8 cellular contexts compared by ENCODE assay signal in the genomic region with DNA sequence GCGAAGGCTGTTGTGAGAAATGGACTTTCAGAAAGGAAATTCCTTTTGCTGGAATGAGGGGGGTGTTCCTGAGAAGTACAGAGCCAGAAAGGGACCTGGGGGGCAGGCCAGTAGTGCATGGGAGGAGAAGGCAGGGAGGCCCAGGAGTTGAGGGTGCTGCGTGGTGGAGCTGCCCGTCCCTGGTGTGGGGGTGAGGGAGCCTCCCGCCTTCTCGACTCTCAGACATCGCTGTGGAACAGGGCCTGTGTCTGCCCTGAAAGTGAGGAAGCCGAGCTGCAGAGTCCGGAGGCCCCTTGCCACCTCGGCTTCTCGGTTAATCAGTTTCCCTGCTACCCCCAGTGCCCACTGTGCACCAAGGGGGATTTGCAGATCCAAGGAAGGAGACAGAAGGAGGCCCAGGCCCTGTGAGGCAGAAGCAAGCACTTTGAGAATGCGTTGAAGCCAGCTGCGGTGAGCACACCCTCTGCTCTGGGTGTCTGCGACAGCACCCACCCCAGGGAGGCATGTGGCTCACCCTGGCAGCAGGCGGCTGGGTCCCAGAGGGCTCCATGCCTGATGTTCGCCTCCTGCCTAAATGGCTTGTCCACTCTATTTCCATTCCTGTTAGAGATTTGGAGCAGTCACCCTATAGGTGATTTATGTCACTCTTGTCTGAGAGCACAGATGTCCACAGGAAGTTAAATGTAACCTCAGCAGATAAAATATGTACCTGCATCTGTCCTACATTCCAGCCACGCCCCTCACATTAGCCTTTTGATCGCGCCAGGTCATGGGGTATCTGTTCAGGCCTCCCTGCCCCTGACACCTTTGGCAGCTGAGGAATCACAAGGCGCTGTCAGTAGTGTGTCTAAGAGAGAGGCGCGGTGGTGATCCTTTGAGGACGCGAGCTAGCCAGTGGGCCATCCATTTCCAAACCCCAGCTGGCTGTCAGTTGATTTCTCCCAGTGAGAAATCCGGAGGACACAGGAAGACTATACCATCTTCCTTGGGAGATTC. TPM values are rescaled to one million over a fixed set of nuclear protein-coding genes. Genes with fewer than 3 reads are reported as not detected.
A peak's percentile ranks its signal among the peaks of the same experiment; 100 is the strongest.
DNase-seq lines count a peak whose midpoint lies in the region; ATAC-seq, FAIRE-seq and TF ChIP-seq lines count a peak whose summit lies in the region.
"Had no signal": no experiment of that assay in that cellular context is flagged by ENCODE, and none has a peak within 500 bp of the region (broad histone marks: within the 10 kb centered on the region; RNA-seq: fewer than 3 reads in every experiment).

No MANE protein-coding gene starts in this region.

- H3K56ac ChIP-seq in IMR-90 (ENCODE audit: extremely low read depth, insufficient read depth, low read length), result peak overlapping the region; percentile 92

- peaks cover 32% of the 10 kb centered on the region for H3K36me3 ChIP-seq in IMR-90 (ENCODE audit: control insufficient read depth, insufficient read depth, low read length)

- H3K27me3 ChIP-seq in IMR-90 (ENCODE audit: control insufficient read depth, insufficient read depth, low read length), result no peaks in the 10 kb centered on the region

- dilution Hi-C loops in IMR-90 (cut with HindIII; ENCODE audit: low sequenced_read_pairs, unreplicated experiment), result no loop called here

- no peak for FAIRE-seq in HTR-8/SVneo (lab: Jason Lieb, UNC)
- FAIRE-seq: endometrium had no signal

- H3K27ac ChIP-seq in IMR-90 (ENCODE audit: insufficient read depth, low read length) (peak overlapping the region; percentile 86), temporal lobe (ENCODE audit: low read depth, low read length) (peak overlapping the region; percentile 94)

- peak overlapping the region; percentile 94 for H2AK5ac ChIP-seq in IMR-90 (ENCODE audit: low read depth, low read length)

- H3K23ac ChIP-seq in IMR-90 (ENCODE audit: low read depth, low read length), result peak overlapping the region; percentile 97

- no peaks in the 10 kb centered on the region for H3K27me3 Mint-ChIP-seq in MCF 10A (ENCODE audit: insufficient read depth, unreplicated experiment)

- peak overlapping the region; percentile 96 for H2AFZ ChIP-seq in IMR-90 (replicated peaks; ENCODE audit: low read length, poor library complexity)

- peak overlapping the region; percentile 96 for H3K14ac ChIP-seq in IMR-90 (replicated peaks; ENCODE audit: low read depth, low read length)

- H3K4me3 Mint-ChIP-seq in MCF 10A (ENCODE audit: unreplicated experiment), result peak overlapping the region; percentile 95

- H3K4me2 ChIP-seq in IMR-90 (ENCODE audit: low read depth, low read length), result peak overlapping the region; percentile 69

- H3K9me3 ChIP-seq in IMR-90 (ENCODE audit: control insufficient read depth, insufficient read depth, low read length), result no peaks in the 10 kb centered on the region

- peak overlapping the region; percentile 99 for H2AK9ac ChIP-seq in IMR-90 (replicated peaks; ENCODE audit: low read depth, low read length, poor library complexity)

- peak overlapping the region; percentile 69 for H2BK20ac ChIP-seq in IMR-90 (ENCODE audit: low read depth, low read length)

- H3K4ac ChIP-seq in IMR-90 (ENCODE audit: low read depth, low read length), result peak overlapping the region; percentile 98

- no TSS peak for BruUV-seq in IMR-90 (replicated peaks; lab: Mats Ljungman, UMichigan)
- BruUV-seq in MCF 10A (replicated peaks; lab: Mats Ljungman, UMichigan), result no TSS peak

- peak overlapping the region; percentile 47 for H3K4me3 ChIP-seq in IMR-90 (ENCODE audit: insufficient read depth, low read depth, low read length)

- 0 out of 2 replicates have a peak, but pooled peaks have one; percentile 1 for TF ChIP-seq RAD21 in IMR-90 (IDR thresholded peaks at IDR 0.05; ENCODE audit: low read length)

- H3K27ac Mint-ChIP-seq in MCF 10A (ENCODE audit: low read depth, unreplicated experiment), result peak overlapping the region; percentile 98

- H3K36me3 Mint-ChIP-seq in MCF 10A (ENCODE audit: insufficient read depth, unreplicated experiment), result peaks cover 23% of the 10 kb centered on the region

- H3K9me3 Mint-ChIP-seq in MCF 10A (ENCODE audit: unreplicated experiment), result no peaks in the 10 kb centered on the region

- POLR2A ChIA-PET in IMR-90 (lab: Charles Lee; ENCODE audit: unreplicated experiment), result interaction anchor here (0.6 to 1.0 kb wide), 2 partner anchors 19 to 121 kb away, joined by 3 to 5 read pairs; no protein-coding TSS in a partner anchor
- POLR2A ChIA-PET in MCF 10A (lab: Yijun Ruan, JAX), result interaction anchor here (0.5 to 2.9 kb wide), 21 partner anchors 10 to 1896 kb away, joined by 3 to 29 read pairs (median 3); a partner anchor contains a TSS

- peaks cover 31% of the 10 kb centered on the region for H3K4me1 ChIP-seq in IMR-90 (ENCODE audit: control insufficient read depth, insufficient read depth, low read length)

- 35% methylated on average over 7 of the region's 24 CpGs; no CpG with 5 or more reads in 1 of the 2 experiments for WGBS in IMR-90 (ENCODE audit: extremely low coverage in 2 of 2, insufficient read length in 1 of 2), 2 experiments

- no peak for DNase-seq in IMR-90
- DNase-seq in MCF 10A (ENCODE audit: unreplicated experiment), result no peak
- DNase-seq in left lobe of liver (ENCODE audit: low spot score), result peak; percentile 63
- no peak for DNase-seq in HTR-8/SVneo (ENCODE audit: insufficient read length, low spot score)
- no peak for DNase-seq in NCI-H345 treated with DMSO at 0.1 percent for 48 hours (lab: John Stamatoyannopoulos, UW; ENCODE audit: unreplicated experiment)

- peak overlapping the region; percentile 67; the same call in 2 of the 3 replicates for H2BK15ac ChIP-seq in IMR-90 (ENCODE audit: low read depth, low read length)

- ATAC-seq in IMR-90 (ENCODE audit: low read depth) (peak; percentile 19), left lobe of liver (no peak), HG02870 (IDR thresholded peaks at IDR 0.05; ENCODE audit: unreplicated experiment) (no peak)

- H4K91ac ChIP-seq in IMR-90 (ENCODE audit: insufficient read depth, low read depth, low read length), result peak overlapping the region; percentile 98

- peak overlapping the region; percentile 70 for H4K5ac ChIP-seq in IMR-90 (ENCODE audit: low read depth, low read length)

- H4K8ac ChIP-seq in IMR-90 (ENCODE audit: low read depth in 2 of 2, low read length in 2 of 2), result peak overlapping the region; percentile 38 to 85

- peak overlapping the region; percentile 85 for H3K9ac ChIP-seq in IMR-90 (ENCODE audit: low read depth, low read length)

- peak overlapping the region; percentile 73 for H3K18ac ChIP-seq in IMR-90 (ENCODE audit: low read depth, low read length)

- CTCF ChIA-PET in IMR-90 (lab: Yijun Ruan, JAX), result interaction anchor here (1.2 to 3.2 kb wide), 2 partner anchors 18 to 157 kb away, joined by 4 to 16 read pairs; no protein-coding TSS in a partner anchor
- CTCF ChIA-PET in MCF 10A (lab: Yijun Ruan, JAX), result interaction anchor here (1.4 to 2.4 kb wide), 2 partner anchors 15 to 19 kb away, joined by 3 to 16 read pairs; no protein-coding TSS in a partner anchor

- peaks cover 31% of the 10 kb centered on the region; the same call in 1 of the 2 replicates for H3K9me1 ChIP-seq in IMR-90 (ENCODE audit: insufficient read depth, low read length)

- peak overlapping the region; percentile 97 for H2BK5ac ChIP-seq in IMR-90 (ENCODE audit: low read depth, low read length, poor library complexity, severe bottlenecking)

- H3K79me1 ChIP-seq in IMR-90 (ENCODE audit: low read depth in 1 of 2, low read length in 2 of 2), result peaks cover 37 to 92% of the 10 kb centered on the region in 2 experiments

- H3K4me1 Mint-ChIP-seq in MCF 10A (ENCODE audit: insufficient read depth, unreplicated experiment), result peaks cover 13% of the 10 kb centered on the region

- no peak for TF ChIP-seq POLR2A in IMR-90 (IDR thresholded peaks at IDR 0.05; ENCODE audit: low read depth, low read length)

- in situ Hi-C loops in IMR-90 (cut with MboI; ENCODE audit: low sequenced_read_pairs), result loop anchor here (5.0 kb wide), 1 partner anchor 162 kb away; a partner anchor contains a TSS

- peaks cover 38% of the 10 kb centered on the region for H4K20me1 ChIP-seq in IMR-90 (ENCODE audit: insufficient read depth, low read length)

- intact Hi-C loops in IMR-90 (cut with micrococcal nuclease) (loop anchor here (1.0 to 5.0 kb wide), 2 partner anchors 134 to 157 kb away; no protein-coding TSS in a partner anchor), MCF 10A (cut with micrococcal nuclease) (no loop called here)

- no peak for TF ChIP-seq CTCF in IMR-90 (conservative IDR thresholded peaks at IDR 0.05; ENCODE audit: low read depth, low read length)
- TF ChIP-seq CTCF in MCF 10A (IDR thresholded peaks at IDR 0.05; ENCODE audit: unreplicated experiment), result no peak

- H2BK120ac ChIP-seq in IMR-90 (ENCODE audit: low read depth, low read length), result peak overlapping the region; percentile 93

TF ChIP-seq in IMR-90, 13 proteins besides CTCF, POLR2A, EP300 and RAD21:
- TF ChIP-seq RCOR1 (IDR thresholded peaks at IDR 0.05; ENCODE audit: insufficient replicate concordance, low read length) (peak; percentile 15), MXI1 (IDR thresholded peaks at IDR 0.05; ENCODE audit: borderline replicate concordance, low read depth, low read length) (no peak)
TF ChIP-seq in IMR-90: peak in this region for 1.

RNA-seq across cellular contexts. Expression of a gene that starts 28.3 kb away (rescaled TPM):
- total RNA-seq in IMR-90 (2012; rRNA removed) (90.3 and 107 TPM in 2 replicates), MCF 10A (2022) (114 and 130 TPM in 2 replicates), left lobe of liver (35.8 TPM), temporal lobe (40.1 TPM)
- 99.2 and 100 TPM in 2 replicates for polyA plus RNA-seq in IMR-90 (2012; rRNA removed)
- polyA plus RNA-seq in IMR-90 (2012; cell fraction: cytosol; rRNA removed), result 69.7 and 115 TPM in 2 replicates
- 116 and 217 TPM in 2 replicates for polyA plus RNA-seq in IMR-90 (2012; cell fraction: nucleus; rRNA removed; ENCODE audit: low replicate concordance)

RNA-seq across cellular contexts. Expression of a gene that starts 31.2 kb away (rescaled TPM):
- total RNA-seq in IMR-90 (2012; rRNA removed), result 17.9 and 20.3 TPM in 2 replicates
- polyA plus RNA-seq in IMR-90 (2012; rRNA removed), result 14.0 and 19.1 TPM in 2 replicates
- 11.0 and 16.7 TPM in 2 replicates for polyA plus RNA-seq in IMR-90 (2012; cell fraction: cytosol; rRNA removed)
- 61.0 and 98.5 TPM in 2 replicates for polyA plus RNA-seq in IMR-90 (2012; cell fraction: nucleus; rRNA removed; ENCODE audit: low replicate concordance)
- 11.1 and 15.5 TPM in 2 replicates for total RNA-seq in MCF 10A (2022)
- total RNA-seq in left lobe of liver, result 76.9 TPM
- total RNA-seq in temporal lobe, result 26.6 TPM

RNA-seq across cellular contexts. Expression of a gene that starts 32.1 kb away (rescaled TPM):
- total RNA-seq in IMR-90 (2012; rRNA removed) (8.3 and 9.7 TPM in 2 replicates), MCF 10A (2022) (15.8 and 17.1 TPM in 2 replicates), left lobe of liver (6.3 TPM), temporal lobe (5.2 TPM)
- polyA plus RNA-seq in IMR-90 (2012; rRNA removed), result 10.1 and 10.4 TPM in 2 replicates
- 7.8 and 9.2 TPM in 2 replicates for polyA plus RNA-seq in IMR-90 (2012; cell fraction: cytosol; rRNA removed)
- polyA plus RNA-seq in IMR-90 (2012; cell fraction: nucleus; rRNA removed; ENCODE audit: low replicate concordance), result 3.5 and 5.6 TPM in 2 replicates

RNA-seq across cellular contexts. Expression of a gene that starts 50.0 kb away (rescaled TPM):
- not detected in 2 replicates for total RNA-seq in IMR-90 (2012; rRNA removed)
- polyA plus RNA-seq in IMR-90 (2012; rRNA removed), result not detected in 2 replicates
- not detected in 2 replicates for polyA plus RNA-seq in IMR-90 (2012; cell fraction: cytosol; rRNA removed)
- not detected in 2 replicates for polyA plus RNA-seq in IMR-90 (2012; cell fraction: nucleus; rRNA removed; ENCODE audit: low replicate concordance)
- total RNA-seq in MCF 10A (2022), result 7.7 and 41.6 TPM in 2 replicates
- 2.7 TPM for total RNA-seq in left lobe of liver
- 0.25 TPM for total RNA-seq in temporal lobe
